ENCODE assay signal across 14 cellular contexts in genomic region chr6:117668736-117669135, GRCh38. TPM values are rescaled to one million over a fixed set of nuclear protein-coding genes. Genes with fewer than 3 reads are reported as not detected.
DNase-seq lines count a peak whose midpoint lies in the region; ATAC-seq, FAIRE-seq and TF ChIP-seq lines count a peak whose summit lies in the region.
"Had no signal": no experiment of that assay in that cellular context is flagged by ENCODE, and none has a peak within 500 bp of the region (broad histone marks: within the 10 kb centered on the region; RNA-seq: fewer than 3 reads in every experiment).

No MANE protein-coding gene starts in this region.

- intact Hi-C loops in HepG2 (cut with micrococcal nuclease; ENCODE audit: unreplicated experiment) = no loop called here
- intact Hi-C loops in right lobe of liver (cut with DNase I) = no loop called here
- intact Hi-C loops in PC-9 (cut with micrococcal nuclease; ENCODE audit: unreplicated experiment) = no loop called here

- DNase-seq in HepG2 (ENCODE audit: low spot score) (no peak), right lobe of liver (no peak), foreskin melanocyte (peak; percentile 68), pons (ENCODE audit: low spot score) (peak; percentile 69), PC-9 (no peak)
- DNase-seq: CD8-positive, alpha-beta memory T cell; DMS53; GF-D8; HCEC 1CT had no signal

- H3K27ac ChIP-seq in HepG2 (ENCODE audit: extremely low read length, insufficient read depth, low read length) (no peak overlapping the region), right lobe of liver (no peak overlapping the region), PC-9 (no peak overlapping the region)
- H3K27ac ChIP-seq: 22Rv1, BLaER1 had no signal

- H3K79me2 ChIP-seq in HepG2 (ENCODE audit: insufficient read depth, low read length) (no peaks in the 10 kb centered on the region), PC-9 (ENCODE audit: low read depth) (no peaks in the 10 kb centered on the region)

- TF ChIP-seq CTCF in HepG2 (CRISPR knock-in tag; IDR thresholded peaks at IDR 0.05) (no peak), right lobe of liver (IDR thresholded peaks at IDR 0.05) (no peak), PC-9 (conservative IDR thresholded peaks at IDR 0.05) (no peak)

- BruUV-seq in HepG2 (replicated peaks; lab: Mats Ljungman, UMichigan) (no TSS peak), PC-9 (replicated peaks; lab: Mats Ljungman, UMichigan) (no TSS peak)

- H3K36me3 ChIP-seq in HepG2 (replicated peaks in 1 of 2; ENCODE audit: control insufficient read depth in 1 of 2, insufficient read depth in 2 of 2, low read length in 2 of 2) = no peaks in the 10 kb centered on the region
- H3K36me3 ChIP-seq in right lobe of liver = no peaks in the 10 kb centered on the region
- no peaks in the 10 kb centered on the region for H3K36me3 ChIP-seq in PC-9 (ENCODE audit: low read depth)
- H3K36me3 ChIP-seq: BLaER1 had no signal

- no peak for TF ChIP-seq RAD21 in HepG2 (CRISPR knock-in tag; IDR thresholded peaks at IDR 0.05)

- peak; percentile 47 for ATAC-seq in HepG2
- no peak for ATAC-seq in right lobe of liver
- no peak for ATAC-seq in GM21737 (IDR thresholded peaks at IDR 0.05; ENCODE audit: unreplicated experiment)
- ATAC-seq in GM21360 (IDR thresholded peaks at IDR 0.05; ENCODE audit: unreplicated experiment) = no peak

- H3K4me2 ChIP-seq in HepG2 (ENCODE audit: low read depth, low read length) (no peak overlapping the region), PC-9 (no peak overlapping the region)
- H3K4me2 ChIP-seq: BLaER1 had no signal

- no peaks in the 10 kb centered on the region for H3K9me3 ChIP-seq in HepG2 (ENCODE audit: low read length)
- no peaks in the 10 kb centered on the region for H3K9me3 ChIP-seq in right lobe of liver
- H3K9me3 ChIP-seq in PC-9 (ENCODE audit: insufficient read depth, low read depth) = no peaks in the 10 kb centered on the region

- H3K4me1 ChIP-seq in HepG2 (ENCODE audit: insufficient read depth, low read length) = peaks cover 14% of the 10 kb centered on the region
- no peaks in the 10 kb centered on the region for H3K4me1 ChIP-seq in right lobe of liver
- no peaks in the 10 kb centered on the region for H3K4me1 ChIP-seq in PC-9 (replicated peaks; ENCODE audit: insufficient read depth)

- no peak overlapping the region for H2AFZ ChIP-seq in HepG2 (ENCODE audit: low read length)
- no peak overlapping the region for H2AFZ ChIP-seq in PC-9

- POLR2A ChIA-PET in HepG2 (lab: Yijun Ruan, JAX) = no interaction called here
- POLR2A ChIA-PET in PC-9 (lab: Charles Lee; ENCODE audit: unreplicated experiment) = no interaction called here

- no peak overlapping the region for H3K9ac ChIP-seq in HepG2 (ENCODE audit: insufficient read depth, low read depth, low read length)
- H3K9ac ChIP-seq: BLaER1 had no signal

- no peak overlapping the region for H3K4me3 ChIP-seq in HepG2 (replicated peaks in 1 of 3; ENCODE audit: insufficient read depth in 1 of 3, low read depth in 2 of 3, low read length in 3 of 3)
- H3K4me3 ChIP-seq in right lobe of liver = no peak overlapping the region
- no peak overlapping the region for H3K4me3 ChIP-seq in PC-9
- H3K4me3 ChIP-seq: BLaER1 had no signal

- FAIRE-seq in HepG2 (lab: Jason Lieb, UNC) = no peak
- FAIRE-seq: GM19239 had no signal

- H3K9me2 ChIP-seq in PC-9 (ENCODE audit: insufficient read depth) = no peaks in the 10 kb centered on the region

- CTCF ChIA-PET in HepG2 (lab: Yijun Ruan, JAX; ENCODE audit: low intra/inter-chr PET ratio, low total read pairs) = no interaction called here
- CTCF ChIA-PET in PC-9 (lab: Charles Lee) = no interaction called here

- no peaks in the 10 kb centered on the region for H3F3A ChIP-seq in PC-9 (ENCODE audit: insufficient read depth, low read depth)

- TF ChIP-seq POLR2A in HepG2 (IDR thresholded peaks at IDR 0.05; ENCODE audit: insufficient read depth in 1 of 2, low read depth in 2 of 2, low read length in 2 of 2) (no peak), right lobe of liver (IDR thresholded peaks at IDR 0.05) (no peak)

- TF ChIP-seq EP300 in HepG2 (IDR thresholded peaks at IDR 0.05; ENCODE audit: low read depth in 2 of 2, low read length in 2 of 2) (no peak), HepG2 (CRISPR knock-in tag; IDR thresholded peaks at IDR 0.05; ENCODE audit: borderline replicate concordance) (no peak)

- in situ Hi-C loops in HepG2 (cut with HindIII; ENCODE audit: extremely low pct_ligation_motif_present, low pct_unique_long_range_greater_than_20kb) = no loop called here

- H4K20me1 ChIP-seq in HepG2 (ENCODE audit: insufficient read depth, low read length) = no peaks in the 10 kb centered on the region
- no peaks in the 10 kb centered on the region for H4K20me1 ChIP-seq in PC-9 (ENCODE audit: insufficient read depth)
- H4K20me1 ChIP-seq: BLaER1 had no signal

- H3K27me3 ChIP-seq in HepG2 (ENCODE audit: control insufficient read depth in 1 of 2, insufficient read depth in 2 of 2, low read length in 2 of 2) (no peaks in the 10 kb centered on the region), right lobe of liver (no peaks in the 10 kb centered on the region), PC-9 (ENCODE audit: insufficient read depth, low read depth) (no peaks in the 10 kb centered on the region)
- H3K27me3 ChIP-seq: BLaER1 had no signal

TF ChIP-seq in HepG2, 621 proteins besides CTCF, POLR2A, EP300 and RAD21:
- TF ChIP-seq ZNF337 (CRISPR knock-in tag; IDR thresholded peaks at IDR 0.05; ENCODE audit: borderline replicate concordance, low read depth) (no peak), SOX13 (IDR thresholded peaks at IDR 0.05) (no peak), SOX13 (CRISPR knock-in tag; conservative IDR thresholded peaks at IDR 0.05 in 1 of 2, IDR thresholded peaks at IDR 0.05 in 1 of 2) (peak in 1 of 2 experiments; percentile 64; a peak in 1 of 4 replicates)

RNA-seq across cellular contexts. Expression of gene NUS1, which starts 6.5 kb away (rescaled TPM):
- total RNA-seq in HepG2 (2016; rRNA removed; fragmentation: Illumina TruSeq; extraction: Trizol) (18.3 and 36.5 TPM in 2 replicates), right lobe of liver (10 to 100 TPM; 19.6 to 23.4 (median 21.0) TPM), PC-9 (2021) (17.0 and 22.2 TPM in 2 replicates)
- 8.8 and 10.0 TPM in 2 replicates for total RNA-seq in HepG2 (2016; cell fraction: cytosol; rRNA removed; fragmentation: Illumina TruSeq; extraction: Trizol; ENCODE audit: low read depth)
- 18.8 and 32.1 TPM in 2 replicates for total RNA-seq in HepG2 (2016; cell fraction: insoluble cytoplasmic fraction; rRNA removed; fragmentation: Illumina TruSeq; extraction: Trizol)
- total RNA-seq in HepG2 (2016; cell fraction: membrane; rRNA removed; fragmentation: Illumina TruSeq; extraction: Trizol) = 46.7 and 53.4 TPM in 2 replicates
- total RNA-seq in HepG2 (2016; cell fraction: nucleus; rRNA removed; fragmentation: Illumina TruSeq; extraction: Trizol) = 37.4 and 40.0 TPM in 2 replicates
- polyA plus RNA-seq in HepG2 (2011; rRNA removed) = 15.9 and 18.6 TPM in 2 replicates
- 8.4 and 14.4 TPM in 2 replicates for polyA plus RNA-seq in HepG2 (2011; cell fraction: cytosol; rRNA removed)
- 7.8 and 9.5 TPM in 2 replicates for polyA plus RNA-seq in HepG2 (2011; cell fraction: nucleus; rRNA removed)
- 47.6 and 54.1 TPM in 2 replicates for polyA plus RNA-seq in HepG2 (2012)
- polyA plus RNA-seq in HepG2 (2016; cell fraction: cytosol; fragmentation: Illumina TruSeq; extraction: Trizol; ENCODE audit: low read depth) = 28.3 and 29.4 TPM in 2 replicates
- polyA plus RNA-seq in HepG2 (2016; cell fraction: insoluble cytoplasmic fraction; fragmentation: Illumina TruSeq; extraction: Trizol; ENCODE audit: low read depth) = 75.5 and 76.3 TPM in 2 replicates
- polyA plus RNA-seq in HepG2 (2016; cell fraction: membrane; fragmentation: Illumina TruSeq; extraction: Trizol; ENCODE audit: low read depth) = 80.6 and 86.7 TPM in 2 replicates
- 69.7 and 74.9 TPM in 2 replicates for polyA plus RNA-seq in HepG2 (2016; cell fraction: nucleus; fragmentation: Illumina TruSeq; extraction: Trizol; ENCODE audit: insufficient read depth, low read depth)
- polyA minus RNA-seq in HepG2 (2011; rRNA and poly(A)+ RNA removed; ENCODE audit: low replicate concordance) = 6.5 and 11.8 TPM in 2 replicates
- 20.8 and 21.8 TPM in 2 replicates for polyA minus RNA-seq in HepG2 (2011; cell fraction: cytosol; rRNA and poly(A)+ RNA removed)
- polyA minus RNA-seq in HepG2 (2011; cell fraction: nucleus; rRNA and poly(A)+ RNA removed) = 31.2 and 37.9 TPM in 2 replicates

Comparison
In these comparisons a context has a peak if more than half of its experiments do, and no peak if none do; other contexts are left out.
1. DNase-seq: peak in foreskin melanocyte (single experiment) and pons (single experiment); none in HepG2 (single experiment), right lobe of liver (0 of 3) and PC-9 (0 of 2).